1 cellular context compared by ENCODE assay signal in genomic region chr14:23237772-23238594, GRCh38.
TF ChIP-seq lines count a peak whose summit lies in the region.

Gene RNF212B (plus strand): TSS chr14:23237936. CDS start chr14:23240346, 2,410 bp downstream.

TF ChIP-seq in IMR-90, 13 proteins besides CTCF, POLR2A, EP300 and RAD21 (continued from another document):
- TF ChIP-seq MXI1 (IDR thresholded peaks at IDR 0.05; ENCODE audit: borderline replicate concordance, low read depth, low read length) (no peak), BHLHE40 (IDR thresholded peaks at IDR 0.05; ENCODE audit: low read depth, low read length) (no peak), CEBPB (IDR thresholded peaks at IDR 0.05; ENCODE audit: low read depth, low read length) (no peak), FOS (IDR thresholded peaks at IDR 0.05; ENCODE audit: low read depth, low read length) (no peak), SMC3 (IDR thresholded peaks at IDR 0.05; ENCODE audit: low read depth, low read length) (no peak), ELK1 (IDR thresholded peaks at IDR 0.05; ENCODE audit: borderline replicate concordance, low read depth, low read length) (no peak), RFX5 (IDR thresholded peaks at IDR 0.05; ENCODE audit: low read depth, low read length) (no peak), USF2 (IDR thresholded peaks at IDR 0.05; ENCODE audit: low read depth, low read length) (no peak)
